Comparison of ENCODE assay signal across 1 cellular context in the genomic region with DNA sequence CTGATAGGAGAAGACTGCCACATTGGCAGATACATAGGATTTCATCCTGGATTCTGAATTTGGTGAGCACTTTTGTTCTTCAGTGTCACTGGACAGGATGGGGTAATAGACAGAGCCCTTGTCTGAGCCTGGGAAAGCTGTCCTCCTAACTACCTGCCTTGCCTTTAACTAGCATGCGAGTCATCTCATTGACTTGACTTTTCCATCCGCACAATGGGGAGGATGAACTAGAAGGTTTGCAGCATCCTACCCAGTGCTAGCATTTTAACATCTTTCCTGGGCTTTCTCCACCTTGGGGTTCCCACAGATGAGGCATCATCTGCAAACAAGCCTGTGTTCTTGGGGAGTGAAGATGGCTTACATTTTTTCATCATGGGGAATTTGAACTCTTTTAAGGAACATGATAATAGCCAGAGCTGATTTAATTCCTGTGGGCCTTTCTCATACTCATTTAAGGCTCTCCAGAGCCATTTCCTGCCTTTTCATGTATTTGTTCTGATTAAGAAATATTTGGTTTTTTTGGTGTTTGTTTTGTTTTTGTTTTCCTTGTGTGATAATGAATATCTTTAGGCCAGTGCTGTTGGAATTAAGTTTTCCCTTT.
TF ChIP-seq lines count a peak whose summit lies in the region.

No MANE protein-coding gene starts in this region.

TF ChIP-seq in IMR-90, 13 proteins besides CTCF, POLR2A, EP300 and RAD21 (continued from another document):
- no peak for TF ChIP-seq MXI1 (IDR thresholded peaks at IDR 0.05; ENCODE audit: borderline replicate concordance, low read depth, low read length)
- TF ChIP-seq RCOR1 (IDR thresholded peaks at IDR 0.05; ENCODE audit: insufficient replicate concordance, low read length): no peak
- no peak for TF ChIP-seq MAFK (IDR thresholded peaks at IDR 0.05; ENCODE audit: low read depth, low read length)
- no peak for TF ChIP-seq CEBPB (IDR thresholded peaks at IDR 0.05; ENCODE audit: low read depth, low read length)
- no peak for TF ChIP-seq NFE2L2 (IDR thresholded peaks at IDR 0.05; ENCODE audit: low read depth, low read length)
- no peak for TF ChIP-seq RFX5 (IDR thresholded peaks at IDR 0.05; ENCODE audit: low read depth, low read length)
- no peak for TF ChIP-seq CHD1 (IDR thresholded peaks at IDR 0.05; ENCODE audit: low read depth, low read length)
- no peak for TF ChIP-seq SMC3 (IDR thresholded peaks at IDR 0.05; ENCODE audit: low read depth, low read length)
- no peak for TF ChIP-seq MAZ (IDR thresholded peaks at IDR 0.05; ENCODE audit: borderline replicate concordance, low read depth, low read length)
- no peak for TF ChIP-seq ELK1 (IDR thresholded peaks at IDR 0.05; ENCODE audit: borderline replicate concordance, low read depth, low read length)
- TF ChIP-seq USF2 (IDR thresholded peaks at IDR 0.05; ENCODE audit: low read depth, low read length): no peak
- TF ChIP-seq BHLHE40 (IDR thresholded peaks at IDR 0.05; ENCODE audit: low read depth, low read length): no peak
